In genomic region chr13:109626386-109627171, GRCh38 we compare ENCODE assay signal across 1 cellular context.
A peak's percentile ranks its signal among the peaks of the same experiment; 100 is the strongest.
TF ChIP-seq lines count a peak whose summit lies in the region.

No MANE protein-coding gene starts in this region.

TF ChIP-seq in IMR-90, 13 proteins besides CTCF, POLR2A, EP300 and RAD21 (continued from another document):
- TF ChIP-seq FOS (IDR thresholded peaks at IDR 0.05; ENCODE audit: low read depth, low read length): no peak
- 0 out of 2 replicates have a peak, but pooled peaks have one; percentile 6 for TF ChIP-seq NFE2L2 (IDR thresholded peaks at IDR 0.05; ENCODE audit: low read depth, low read length)
- no peak for TF ChIP-seq BHLHE40 (IDR thresholded peaks at IDR 0.05; ENCODE audit: low read depth, low read length)
